ENCODE assay signal across 29 cellular contexts in the genomic region with DNA sequence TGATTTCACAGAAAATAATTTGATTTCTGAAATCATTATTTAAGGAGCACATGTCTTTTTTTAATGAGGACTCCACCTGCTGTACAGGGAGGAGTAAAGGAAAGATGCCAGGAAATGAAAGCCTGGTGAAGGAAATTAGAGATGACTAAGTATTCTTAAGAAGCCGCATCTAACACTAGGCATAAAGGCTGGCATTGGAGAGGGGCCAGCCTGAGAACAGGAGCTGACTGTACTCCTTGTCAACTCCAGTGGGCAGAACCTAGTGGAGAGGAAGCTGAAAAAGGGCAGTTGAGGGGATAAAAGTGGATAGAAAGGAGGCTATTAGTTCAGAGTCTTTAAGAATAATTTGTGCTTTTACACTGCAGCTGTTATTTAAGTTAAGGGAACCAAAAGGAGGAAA.
DNase-seq lines count a peak whose midpoint lies in the region; ATAC-seq lines count a peak whose summit lies in the region.
"Had no signal": no experiment of that assay in that cellular context is flagged by ENCODE, and none has a peak within 500 bp of the region (broad histone marks: within the 10 kb centered on the region; RNA-seq: fewer than 3 reads in every experiment).

No MANE protein-coding gene starts in this region.

- H3K4me3 Mint-ChIP-seq in central memory CD8-positive, alpha-beta T cell = no peak overlapping the region
- H3K4me3 Mint-ChIP-seq: activated CD4-positive, alpha-beta T cell treated with anti-CD3 and anti-CD28 coated beads, Interleukin-2, amount 10 ng/mL, durations not matched to agents 7 days and 5 days; activated naive CD4-positive, alpha-beta T cell treated with anti-CD3 and anti-CD28 coated beads, Interleukin-2, amount 50 U/mL, for 24 hours; activated T-helper 17 cell treated with anti-CD3 and anti-CD28 coated beads, Interleukin-2, amount 50 U/mL, for 72 hours; naive thymus-derived CD8-positive, alpha-beta T cell; stimulated activated naive B cell treated with anti-CD40 and anti-IgM and Interleukin-4, amounts not matched to agents 10 μg/mL and 1 μg/mL and 100 μg/mL, for 72 hours had no signal

- H3K27me3 Mint-ChIP-seq in central memory CD8-positive, alpha-beta T cell = no peaks in the 10 kb centered on the region
- H3K27me3 Mint-ChIP-seq: activated CD4-positive, alpha-beta T cell treated with anti-CD3 and anti-CD28 coated beads, Interleukin-2, amount 10 ng/mL, durations not matched to agents 7 days and 5 days; activated naive CD4-positive, alpha-beta T cell treated with anti-CD3 and anti-CD28 coated beads, Interleukin-2, amount 50 U/mL, for 24 hours; activated T-helper 17 cell treated with anti-CD3 and anti-CD28 coated beads, Interleukin-2, amount 50 U/mL, for 72 hours; naive thymus-derived CD8-positive, alpha-beta T cell had no signal

- ATAC-seq in central memory CD8-positive, alpha-beta T cell (replicated peaks; ENCODE audit: extremely low read depth, poor library complexity, severe bottlenecking) = no peak
- no peak for ATAC-seq in HG02571 (IDR thresholded peaks at IDR 0.05; ENCODE audit: unreplicated experiment)
- ATAC-seq: naive thymus-derived CD8-positive, alpha-beta T cell; SK-N-SH treated with all-trans-retinoic acid at 6 μM for 48 hours; stimulated activated naive B cell treated with anti-CD40 and anti-IgM and Interleukin-4, amounts not matched to agents 10 μg/mL and 1 μg/mL and 100 μg/mL, for 72 hours had no signal

- H3K27ac Mint-ChIP-seq in central memory CD8-positive, alpha-beta T cell (ENCODE audit: low read depth) = peak overlapping the region; percentile 35
- H3K27ac Mint-ChIP-seq: activated naive CD4-positive, alpha-beta T cell treated with anti-CD3 and anti-CD28 coated beads, Interleukin-2, amount 50 U/mL, for 24 hours; activated T-helper 17 cell treated with anti-CD3 and anti-CD28 coated beads, Interleukin-2, amount 50 U/mL, for 72 hours; naive thymus-derived CD8-positive, alpha-beta T cell; stimulated activated naive B cell treated with anti-CD40 and anti-IgM and Interleukin-4, amounts not matched to agents 10 μg/mL and 1 μg/mL and 100 μg/mL, for 72 hours had no signal

- no peaks in the 10 kb centered on the region for H3K36me3 ChIP-seq in MG63
- H3K36me3 ChIP-seq: left ventricle myocardium inferior, suprapubic skin had no signal

- H3K9me3 ChIP-seq in MG63 = no peaks in the 10 kb centered on the region
- H3K9me3 ChIP-seq: left ventricle myocardium inferior, suprapubic skin had no signal

- no peak overlapping the region for H3K4me3 ChIP-seq in MG63
- H3K4me3 ChIP-seq: GM23248, left ventricle myocardium inferior, suprapubic skin had no signal

- H3K4me1 Mint-ChIP-seq in central memory CD8-positive, alpha-beta T cell = peaks cover 1% of the 10 kb centered on the region
- H3K4me1 Mint-ChIP-seq: activated CD4-positive, alpha-beta T cell treated with anti-CD3 and anti-CD28 coated beads, Interleukin-2, amount 10 ng/mL, durations not matched to agents 7 days and 5 days; activated naive CD4-positive, alpha-beta T cell treated with anti-CD3 and anti-CD28 coated beads, Interleukin-2, amount 50 U/mL, for 24 hours; activated T-helper 17 cell treated with anti-CD3 and anti-CD28 coated beads, Interleukin-2, amount 50 U/mL, for 72 hours had no signal

- DNase-seq in COLO829 (ENCODE audit: low spot score) (peak; percentile 74), MG63 (peak; percentile 12), kidney tubule cell (ENCODE audit: low spot score) (peak; percentile 72), NCI-H345 treated with DMSO at 0.1 percent for 48 hours (lab: John Stamatoyannopoulos, UW; ENCODE audit: unreplicated experiment) (no peak), UCSD-AML1 (lab: John Stamatoyannopoulos, UW; ENCODE audit: unreplicated experiment) (no peak)
- DNase-seq in central memory CD8-positive, alpha-beta T cell (ENCODE audit: low spot score in 2 of 2) = no peak
- DNase-seq: activated CD4-positive, alpha-beta T cell treated with anti-CD3 and anti-CD28 coated beads, Interleukin-2, amount 10 ng/mL, durations not matched to agents 7 days and 5 days; central memory CD4-positive, alpha-beta T cell; dermis blood vessel endothelial cell; DMS153; GM23248; KBM-7; left ventricle myocardium inferior; midbrain; MV-4-11; naive thymus-derived CD8-positive, alpha-beta T cell; NCI-H146; NCI-H2171; NCI-H526; retina; RPMI8226; stimulated activated CD4-positive, alpha-beta T cell treated with anti-CD3 and anti-CD28 coated beads, Interleukin-4, amount 100 ng/mL, for 1 hour; stimulated activated naive B cell treated with anti-CD40 and anti-IgM and Interleukin-4, amounts not matched to agents 10 μg/mL and 1 μg/mL and 100 μg/mL, for 72 hours; T-helper 2 cell had no signal

- no peaks in the 10 kb centered on the region for H3K36me3 Mint-ChIP-seq in central memory CD8-positive, alpha-beta T cell (ENCODE audit: insufficient read depth)
- H3K36me3 Mint-ChIP-seq: activated naive CD4-positive, alpha-beta T cell treated with anti-CD3 and anti-CD28 coated beads, Interleukin-2, amount 50 U/mL, for 24 hours; naive thymus-derived CD8-positive, alpha-beta T cell; stimulated activated naive B cell treated with anti-CD40 and anti-IgM and Interleukin-4, amounts not matched to agents 10 μg/mL and 1 μg/mL and 100 μg/mL, for 72 hours had no signal

- H3K9me3 Mint-ChIP-seq in central memory CD8-positive, alpha-beta T cell = no peaks in the 10 kb centered on the region
- H3K9me3 Mint-ChIP-seq: activated CD4-positive, alpha-beta T cell treated with anti-CD3 and anti-CD28 coated beads, Interleukin-2, amount 10 ng/mL, durations not matched to agents 7 days and 5 days; activated naive CD4-positive, alpha-beta T cell treated with anti-CD3 and anti-CD28 coated beads, Interleukin-2, amount 50 U/mL, for 24 hours; activated T-helper 17 cell treated with anti-CD3 and anti-CD28 coated beads, Interleukin-2, amount 50 U/mL, for 72 hours; stimulated activated naive B cell treated with anti-CD40 and anti-IgM and Interleukin-4, amounts not matched to agents 10 μg/mL and 1 μg/mL and 100 μg/mL, for 72 hours had no signal

- H3K27me3 ChIP-seq in MG63 = no peaks in the 10 kb centered on the region
- H3K27me3 ChIP-seq: suprapubic skin had no signal

Comparison
In these comparisons a context has a peak if more than half of its experiments do, and no peak if none do; other contexts are left out.
1. DNase-seq: peak in COLO829 (single experiment), MG63 (single experiment) and kidney tubule cell (single experiment); none in central memory CD8-positive, alpha-beta T cell (0 of 2), NCI-H345 treated with DMSO at 0.1 percent for 48 hours (single experiment) and UCSD-AML1 (single experiment).